ENCODE assay signal across 1 cellular context in genomic region chr2:72810165-72810564, GRCh38.
TF ChIP-seq lines count a peak whose summit lies in the region.

No MANE protein-coding gene starts in this region.

TF ChIP-seq in HEK293, 187 proteins besides CTCF, POLR2A, EP300 and RAD21 (continued from another document and continues in another):
- TF ChIP-seq AEBP2 (tag by site-specific recombination; IDR thresholded peaks at IDR 0.05; ENCODE audit: borderline replicate concordance) (peak; percentile 69; the same call in 1 of the 2 replicates), ZNF10 (tag by site-specific recombination; IDR thresholded peaks at IDR 0.05) (no peak), ZNF785 (tag by site-specific recombination; IDR thresholded peaks at IDR 0.05) (no peak), ZNF148 (tag by site-specific recombination; IDR thresholded peaks at IDR 0.05; ENCODE audit: borderline replicate concordance) (no peak), ZNF140 (tag by site-specific recombination; IDR thresholded peaks at IDR 0.05) (peak; percentile 83), ZIC2 (tag by site-specific recombination; IDR thresholded peaks at IDR 0.05) (no peak), ZNF335 (tag by site-specific recombination; conservative IDR thresholded peaks at IDR 0.05) (no peak), ZNF366 (tag by site-specific recombination; conservative IDR thresholded peaks at IDR 0.05) (0 out of 2 replicates have a peak, but pooled peaks have one; percentile 11), ZNF354C (tag by site-specific recombination; IDR thresholded peaks at IDR 0.05; ENCODE audit: borderline replicate concordance, low read depth) (0 out of 2 replicates have a peak, but pooled peaks have one; percentile 47), ZNF544 (tag by site-specific recombination; IDR thresholded peaks at IDR 0.05) (no peak), SALL2 (tag by site-specific recombination; IDR thresholded peaks at IDR 0.05; ENCODE audit: borderline replicate concordance) (no peak), ZBTB49 (tag by site-specific recombination; IDR thresholded peaks at IDR 0.05; ENCODE audit: low read depth) (no peak), OVOL3 (tag by site-specific recombination; IDR thresholded peaks at IDR 0.05) (no peak), ZNF391 (tag by site-specific recombination; IDR thresholded peaks at IDR 0.05; ENCODE audit: borderline replicate concordance, low read depth) (no peak), ZSCAN18 (tag by site-specific recombination; IDR thresholded peaks at IDR 0.05) (no peak), REST (tag by site-specific recombination; IDR thresholded peaks at IDR 0.05) (peak; percentile 82), ZNF473 (tag by site-specific recombination; IDR thresholded peaks at IDR 0.05) (no peak), ZNF704 (tag by site-specific recombination; IDR thresholded peaks at IDR 0.05) (no peak), ZNF837 (tag by site-specific recombination; IDR thresholded peaks at IDR 0.05) (no peak), HIC1 (tag by site-specific recombination; IDR thresholded peaks at IDR 0.05) (no peak), ZNF629 (tag by site-specific recombination; IDR thresholded peaks at IDR 0.05) (peak; percentile 54), ZFHX2 (tag by site-specific recombination; conservative IDR thresholded peaks at IDR 0.05) (no peak), ZNF174 (tag by site-specific recombination; IDR thresholded peaks at IDR 0.05) (no peak), ZBTB11 (tag by site-specific recombination; conservative IDR thresholded peaks at IDR 0.05; ENCODE audit: low read depth) (peak; percentile 87), ZNF561 (tag by site-specific recombination; IDR thresholded peaks at IDR 0.05; ENCODE audit: borderline replicate concordance) (no peak), ZNF138 (tag by site-specific recombination; IDR thresholded peaks at IDR 0.05; ENCODE audit: borderline replicate concordance) (no peak), ZNF223 (tag by site-specific recombination; IDR thresholded peaks at IDR 0.05) (no peak), ZNF266 (tag by site-specific recombination; IDR thresholded peaks at IDR 0.05; ENCODE audit: low read depth) (peak; percentile 69), ZSCAN4 (tag by site-specific recombination; IDR thresholded peaks at IDR 0.05) (no peak), KLF1 (tag by site-specific recombination; IDR thresholded peaks at IDR 0.05) (no peak), ZNF24 (tag by site-specific recombination; IDR thresholded peaks at IDR 0.05) (no peak), ZNF548 (tag by site-specific recombination; IDR thresholded peaks at IDR 0.05) (no peak), ZNF600 (tag by site-specific recombination; IDR thresholded peaks at IDR 0.05) (no peak), ZNF274 (IDR thresholded peaks at IDR 0.05; ENCODE audit: low read length) (no peak), ZNF274 (tag by site-specific recombination; IDR thresholded peaks at IDR 0.05; ENCODE audit: borderline replicate concordance) (no peak), MZF1 (tag by site-specific recombination; IDR thresholded peaks at IDR 0.05; ENCODE audit: borderline replicate concordance) (no peak; the same call in 1 of the 2 replicates), ZNF311 (tag by site-specific recombination; IDR thresholded peaks at IDR 0.05; ENCODE audit: borderline replicate concordance) (no peak), ZNF132 (tag by site-specific recombination; IDR thresholded peaks at IDR 0.05; ENCODE audit: borderline replicate concordance) (no peak), ZNF621 (tag by site-specific recombination; IDR thresholded peaks at IDR 0.05) (no peak), ZNF112 (tag by site-specific recombination; IDR thresholded peaks at IDR 0.05) (no peak), KLF10 (tag by site-specific recombination; IDR thresholded peaks at IDR 0.05) (no peak), GLIS1 (tag by site-specific recombination; IDR thresholded peaks at IDR 0.05) (no peak), ZBTB8A (tag by site-specific recombination; IDR thresholded peaks at IDR 0.05) (peak; percentile 81)
